Comparison of ENCODE assay signal across 5 cellular contexts in the genomic region with DNA sequence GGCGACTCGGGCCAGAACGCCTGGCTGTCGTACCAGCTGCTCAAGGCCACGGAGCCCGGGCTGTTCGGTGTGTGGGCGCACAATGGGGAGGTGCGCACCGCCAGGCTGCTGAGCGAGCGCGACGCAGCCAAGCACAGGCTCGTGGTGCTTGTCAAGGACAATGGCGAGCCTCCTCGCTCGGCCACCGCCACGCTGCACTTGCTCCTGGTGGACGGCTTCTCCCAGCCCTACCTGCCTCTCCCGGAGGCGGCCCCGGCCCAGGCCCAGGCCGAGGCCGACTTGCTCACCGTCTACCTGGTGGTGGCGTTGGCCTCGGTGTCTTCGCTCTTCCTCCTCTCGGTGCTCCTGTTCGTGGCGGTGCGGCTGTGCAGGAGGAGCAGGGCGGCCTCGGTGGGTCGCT. TPM values are rescaled to one million over a fixed set of nuclear protein-coding genes. Genes with fewer than 3 reads are reported as not detected.
"Had no signal": no experiment of that assay in that cellular context is flagged by ENCODE, and none has a peak within 500 bp of the region (broad histone marks: within the 10 kb centered on the region; RNA-seq: fewer than 3 reads in every experiment).

No MANE protein-coding gene starts in this region.

RNA-seq across cellular contexts. Expression of a gene that starts 2.2 kb away (rescaled TPM):
- total RNA-seq: HepG2, HT-29, K562 had no signal
- polyA plus RNA-seq: IgD-negative memory B cell, K562 had no signal

RNA-seq across cellular contexts. Expression of a gene that starts 5.1 kb away (rescaled TPM):
- total RNA-seq: HT1080, K562 had no signal
- polyA plus RNA-seq: HepG2, IgD-negative memory B cell, K562 had no signal

RNA-seq across cellular contexts. Expression of a gene that starts 7.4 kb away (rescaled TPM):
- total RNA-seq: HT1080, K562 had no signal
- polyA plus RNA-seq: K562 had no signal

RNA-seq across cellular contexts. Expression of a gene that starts 12.1 kb away (rescaled TPM):
- total RNA-seq: HT1080, K562 had no signal
- polyA plus RNA-seq: IgD-negative memory B cell, K562 had no signal

RNA-seq across cellular contexts. Expression of a gene that starts 14.2 kb away (rescaled TPM):
- total RNA-seq: HT1080, K562 had no signal
- polyA plus RNA-seq: IgD-negative memory B cell, K562 had no signal
